Comparison of ENCODE assay signal across 8 cellular contexts in genomic region chr19:12828494-12828893, GRCh38.
DNase-seq lines count a peak whose midpoint lies in the region; ATAC-seq lines count a peak whose summit lies in the region.

No MANE protein-coding gene starts in this region.

- intact Hi-C loops in posterior cingulate gyrus (cut with DNase I): no loop called here

- ATAC-seq in HG03520 (IDR thresholded peaks at IDR 0.05; ENCODE audit: unreplicated experiment) (no peak), GM18498 (IDR thresholded peaks at IDR 0.05; ENCODE audit: unreplicated experiment) (no peak)

- DNase-seq in stimulated activated CD4-positive, alpha-beta T cell treated with anti-CD3 and anti-CD28 coated beads, Interleukin-12 subunit alpha, Interleukin-12 subunit beta, amount 100 ng/mL, for 4 hours: peak; percentile 16
- DNase-seq in stimulated activated CD4-positive, alpha-beta T cell treated with anti-CD3 and anti-CD28 coated beads, Interleukin-2, amount 100 ng/mL, for 48 hours: no peak
- peak; percentile 59 for DNase-seq in NCI-H748 (lab: John Stamatoyannopoulos, UW; ENCODE audit: unreplicated experiment)
- peak; percentile 72 for DNase-seq in ecto neural progenitor cell (ENCODE audit: low spot score)
- DNase-seq in GM19240 (ENCODE audit: insufficient read length, low spot score): no peak
- DNase-seq in posterior cingulate gyrus: no peak

Comparison
In these comparisons a context has a peak if more than half of its experiments do, and no peak if none do; other contexts are left out.
1. DNase-seq: peak in stimulated activated CD4-positive, alpha-beta T cell treated with anti-CD3 and anti-CD28 coated beads, Interleukin-12 subunit alpha, Interleukin-12 subunit beta, amount 100 ng/mL, for 4 hours (single experiment), NCI-H748 (single experiment) and ecto neural progenitor cell (single experiment); none in stimulated activated CD4-positive, alpha-beta T cell treated with anti-CD3 and anti-CD28 coated beads, Interleukin-2, amount 100 ng/mL, for 48 hours (0 of 2), GM19240 (single experiment) and posterior cingulate gyrus (0 of 10).